ENCODE assay signal across 14 cellular contexts in genomic region chr2:170680172-170680913, GRCh38. TPM values are rescaled to one million over a fixed set of nuclear protein-coding genes. Genes with fewer than 3 reads are reported as not detected.
A peak's percentile ranks its signal among the peaks of the same experiment; 100 is the strongest.
DNase-seq lines count a peak whose midpoint lies in the region; ATAC-seq lines count a peak whose summit lies in the region.
"Had no signal": no experiment of that assay in that cellular context is flagged by ENCODE, and none has a peak within 500 bp of the region (broad histone marks: within the 10 kb centered on the region; RNA-seq: fewer than 3 reads in every experiment).

No MANE protein-coding gene starts in this region.

- peaks cover 40% of the 10 kb centered on the region for H3K36me3 ChIP-seq in SJCRH30
- no peaks in the 10 kb centered on the region for H3K36me3 ChIP-seq in GM23248 (ENCODE audit: low read depth)
- H3K36me3 ChIP-seq: lower lobe of right lung had no signal

- H3K4me2 ChIP-seq in GM23248 (ENCODE audit: unreplicated experiment): no peak overlapping the region

- ATAC-seq in GM18499 (IDR thresholded peaks at IDR 0.05; ENCODE audit: insufficient read depth, unreplicated experiment) (peak; percentile 89), GM21367 (IDR thresholded peaks at IDR 0.05; ENCODE audit: unreplicated experiment) (peak; percentile 93), HG03135 (IDR thresholded peaks at IDR 0.05; ENCODE audit: unreplicated experiment) (peak; percentile 79)
- ATAC-seq: right cardiac atrium had no signal

- DNase-seq in SJCRH30 (peak; percentile 89 to 97), GM23248 (no peak), KBM-7 (no peak), RPMI8226 (no peak), activated T-cell treated with anti-CD3 and anti-CD28 coated beads for 4 hours (no peak)
- DNase-seq: activated naive CD8-positive, alpha-beta T cell treated with anti-CD3 and anti-CD28 coated beads, Interleukin-2, amount 10 ng/mL, durations not matched to agents 7 days and 5 days; lower lobe of right lung; NCI-H2029 treated with DMSO at 0.1 percent for 48 hours; right cardiac atrium had no signal

- H3K4me1 ChIP-seq in SJCRH30 (peaks cover 46% of the 10 kb centered on the region), GM23248 (ENCODE audit: insufficient read depth) (no peaks in the 10 kb centered on the region)
- H3K4me1 ChIP-seq: lower lobe of right lung had no signal

- peak overlapping the region; percentile 98 for H3K27ac ChIP-seq in SJCRH30
- H3K27ac ChIP-seq in GM23248: no peak overlapping the region
- H3K27ac ChIP-seq: lower lobe of right lung had no signal

- no peaks in the 10 kb centered on the region for H4K20me1 ChIP-seq in GM23248 (ENCODE audit: insufficient read depth)

- H3F3A ChIP-seq in GM23248 (ENCODE audit: insufficient read depth): no peaks in the 10 kb centered on the region

- H3K4me3 ChIP-seq in SJCRH30: no peak overlapping the region
- H3K4me3 ChIP-seq in GM23248: no peak overlapping the region
- H3K4me3 ChIP-seq: lower lobe of right lung had no signal

- H2AFZ ChIP-seq in GM23248: no peak overlapping the region

- no peaks in the 10 kb centered on the region for H3K9me2 ChIP-seq in GM23248 (ENCODE audit: insufficient read depth)

- in situ Hi-C loops in GM23248 (cut with MboI): no loop called here
- in situ Hi-C loops in KBM-7 (cut with MboI; ENCODE audit: low pct_unique_long_range_greater_than_20kb, low sequenced_read_pairs): no loop called here

- WGBS in GM23248 (ENCODE audit: low coverage in 1 of 2, low lambda C conversion rate in 2 of 2, missing lambda C conversion rate in 2 of 2), 2 experiments: 80 to 90% methylated on average over 1 of the region's 1 CpG

- no peaks in the 10 kb centered on the region for H3K79me2 ChIP-seq in GM23248 (ENCODE audit: insufficient read depth)

- H3K27me3 ChIP-seq in SJCRH30: no peaks in the 10 kb centered on the region
- H3K27me3 ChIP-seq in GM23248 (replicated peaks; ENCODE audit: insufficient read depth): no peaks in the 10 kb centered on the region

- H3K9ac ChIP-seq in GM23248: no peak overlapping the region

- no peaks in the 10 kb centered on the region for H3K9me3 ChIP-seq in SJCRH30 (replicated peaks)
- no peaks in the 10 kb centered on the region for H3K9me3 ChIP-seq in GM23248 (ENCODE audit: low read depth)
- H3K9me3 ChIP-seq: lower lobe of right lung had no signal

RNA-seq across cellular contexts. Expression of gene SP5, which starts 34.8 kb away (rescaled TPM):
- 0.10 TPM in 1 of 2 replicates, not detected in the other for total RNA-seq in SJCRH30 (2014; rRNA removed; shearing (Covaris generic))
- total RNA-seq in GM23248 (2014; rRNA removed; shearing (Covaris generic)): not detected in 2 replicates
- polyA plus RNA-seq in GM23248 (2016; fragmentation: Nextera tagmentation; extraction: Ambion mirVana): not detected in 2 replicates
- total RNA-seq: activated naive CD8-positive, alpha-beta T cell treated with anti-CD3 and anti-CD28 coated beads, Interleukin-2, amount 10 ng/mL, durations not matched to agents 7 days and 5 days; epithelial cell of proximal tubule had no signal
- polyA plus RNA-seq: CD14-positive monocyte, right cardiac atrium had no signal

Comparison
In these comparisons a context has a peak if more than half of its experiments do, and no peak if none do; other contexts are left out.
1. DNase-seq: peak in SJCRH30 (2 of 2); none in GM23248 (single experiment), KBM-7 (single experiment), RPMI8226 (single experiment) and activated T-cell treated with anti-CD3 and anti-CD28 coated beads for 4 hours (single experiment).
2. Peak in every context shown above with its lines, with median percentiles within 50 percentile points of each other: ATAC-seq.